In genomic region chr16:56345406-56346050, GRCh38 we compare ENCODE assay signal across 25 cellular contexts.
"Had no signal": no experiment of that assay in that cellular context is flagged by ENCODE, and none has a peak within 500 bp of the region (broad histone marks: within the 10 kb centered on the region; RNA-seq: fewer than 3 reads in every experiment).

No MANE protein-coding gene starts in this region.

- H3K27me3 Mint-ChIP-seq: activated CD8-positive, alpha-beta memory T cell treated with anti-CD3 and anti-CD28 coated beads, Interleukin-2, amount 10 ng/mL, durations not matched to agents 7 days and 5 days; activated naive CD4-positive, alpha-beta T cell treated with anti-CD3 and anti-CD28 coated beads, Interleukin-2, amount 50 U/mL, for 24 hours; activated T-cell treated with anti-CD3 and anti-CD28 coated beads, Interleukin-2, amount 50 U/mL, for 24 hours; IgD-negative memory B cell; T-helper 17 cell had no signal

- H3K4me3 ChIP-seq: ascending aorta, body of pancreas, Peyer's patch had no signal

- H3K4me3 Mint-ChIP-seq: activated CD8-positive, alpha-beta memory T cell treated with anti-CD3 and anti-CD28 coated beads, Interleukin-2, amount 10 ng/mL, durations not matched to agents 7 days and 5 days; activated naive CD4-positive, alpha-beta T cell treated with anti-CD3 and anti-CD28 coated beads, Interleukin-2, amount 50 U/mL, for 24 hours; activated T-cell treated with anti-CD3 and anti-CD28 coated beads, Interleukin-2, amount 50 U/mL, for 24 hours; activated T-helper 1 cell treated with anti-CD3 and anti-CD28 coated beads, Interleukin-12 subunit alpha, Interleukin-12 subunit beta, Interleukin-2, Interleukin-4 antibody, amounts not matched to agents 30 ng/mL and 10 ng/mL and 1 ng/mL, durations not matched to agents 14 hours and 24 hours and 36 hours; IgD-negative memory B cell; T-helper 17 cell; WTC11 had no signal

- DNase-seq: activated CD4-positive, alpha-beta T cell treated with anti-CD3 and anti-CD28 coated beads for 48 hours; activated CD4-positive, alpha-beta T cell treated with anti-CD3 and anti-CD28 coated beads, Interleukin-2, amount 50 U/mL, for 4 hours; activated CD4-positive, CD25-positive, alpha-beta regulatory T cell treated with anti-CD3 and anti-CD28 coated beads, Interleukin-2, amount 50 U/mL, for 72 hours; activated CD8-positive, alpha-beta memory T cell treated with anti-CD3 and anti-CD28 coated beads, Interleukin-2, amount 10 ng/mL, durations not matched to agents 7 days and 5 days; activated effector memory CD4-positive, alpha-beta T cell treated with Interleukin-2 at 50 U/mL for 16 hours; activated naive CD4-positive, alpha-beta T cell; activated T-cell treated with anti-CD3 and anti-CD28 coated beads, Interleukin-2, amount 50 U/mL, for 24 hours; KG1; MV-4-11; NCI-H1092 treated with DMSO at 0.1 percent for 48 hours; NCI-H1417 treated with DMSO at 0.1 percent for 48 hours; NCI-H1694; NCI-H2029 treated with DMSO at 0.1 percent for 48 hours; NCI-H510A treated with DMSO at 0.1 percent for 48 hours; NCI-H69; Peyer's patch; SIG-M5; T-helper 17 cell; T-helper 9 cell had no signal

- H3K9me3 Mint-ChIP-seq: activated naive CD4-positive, alpha-beta T cell treated with anti-CD3 and anti-CD28 coated beads, Interleukin-2, amount 50 U/mL, for 24 hours; activated T-cell treated with anti-CD3 and anti-CD28 coated beads, Interleukin-2, amount 50 U/mL, for 24 hours; activated T-helper 1 cell treated with anti-CD3 and anti-CD28 coated beads, Interleukin-12 subunit alpha, Interleukin-12 subunit beta, Interleukin-2, Interleukin-4 antibody, amounts not matched to agents 30 ng/mL and 10 ng/mL and 1 ng/mL, durations not matched to agents 14 hours and 24 hours and 36 hours; IgD-negative memory B cell; WTC11 had no signal

- H3K36me3 Mint-ChIP-seq: activated CD8-positive, alpha-beta memory T cell treated with anti-CD3 and anti-CD28 coated beads, Interleukin-2, amount 10 ng/mL, durations not matched to agents 7 days and 5 days; activated naive CD4-positive, alpha-beta T cell treated with anti-CD3 and anti-CD28 coated beads, Interleukin-2, amount 50 U/mL, for 24 hours; WTC11 had no signal

- H3K4me1 Mint-ChIP-seq: activated CD8-positive, alpha-beta memory T cell treated with anti-CD3 and anti-CD28 coated beads, Interleukin-2, amount 10 ng/mL, durations not matched to agents 7 days and 5 days; activated naive CD4-positive, alpha-beta T cell treated with anti-CD3 and anti-CD28 coated beads, Interleukin-2, amount 50 U/mL, for 24 hours; T-helper 17 cell; WTC11 had no signal

- H3K9me3 ChIP-seq: ascending aorta, body of pancreas, Peyer's patch had no signal

- H3K36me3 ChIP-seq: ascending aorta, Peyer's patch had no signal

- H3K27me3 ChIP-seq: ascending aorta, body of pancreas, Peyer's patch had no signal

- ATAC-seq: activated CD8-positive, alpha-beta memory T cell treated with anti-CD3 and anti-CD28 coated beads, Interleukin-2, amount 10 ng/mL, durations not matched to agents 7 days and 5 days; body of pancreas; T-helper 17 cell; WTC11 had no signal

- H3K4me1 ChIP-seq: ascending aorta, body of pancreas, Peyer's patch had no signal

- H3K27ac ChIP-seq: ascending aorta, body of pancreas, Peyer's patch had no signal

- H3K27ac Mint-ChIP-seq: activated CD8-positive, alpha-beta memory T cell treated with anti-CD3 and anti-CD28 coated beads, Interleukin-2, amount 10 ng/mL, durations not matched to agents 7 days and 5 days; activated naive CD4-positive, alpha-beta T cell treated with anti-CD3 and anti-CD28 coated beads, Interleukin-2, amount 50 U/mL, for 24 hours; activated T-cell treated with anti-CD3 and anti-CD28 coated beads, Interleukin-2, amount 50 U/mL, for 24 hours; activated T-helper 1 cell treated with anti-CD3 and anti-CD28 coated beads, Interleukin-12 subunit alpha, Interleukin-12 subunit beta, Interleukin-2, Interleukin-4 antibody, amounts not matched to agents 30 ng/mL and 10 ng/mL and 1 ng/mL, durations not matched to agents 14 hours and 24 hours and 36 hours; IgD-negative memory B cell; T-helper 17 cell; WTC11 had no signal
